ENCODE assay signal across 8 cellular contexts in the genomic region with DNA sequence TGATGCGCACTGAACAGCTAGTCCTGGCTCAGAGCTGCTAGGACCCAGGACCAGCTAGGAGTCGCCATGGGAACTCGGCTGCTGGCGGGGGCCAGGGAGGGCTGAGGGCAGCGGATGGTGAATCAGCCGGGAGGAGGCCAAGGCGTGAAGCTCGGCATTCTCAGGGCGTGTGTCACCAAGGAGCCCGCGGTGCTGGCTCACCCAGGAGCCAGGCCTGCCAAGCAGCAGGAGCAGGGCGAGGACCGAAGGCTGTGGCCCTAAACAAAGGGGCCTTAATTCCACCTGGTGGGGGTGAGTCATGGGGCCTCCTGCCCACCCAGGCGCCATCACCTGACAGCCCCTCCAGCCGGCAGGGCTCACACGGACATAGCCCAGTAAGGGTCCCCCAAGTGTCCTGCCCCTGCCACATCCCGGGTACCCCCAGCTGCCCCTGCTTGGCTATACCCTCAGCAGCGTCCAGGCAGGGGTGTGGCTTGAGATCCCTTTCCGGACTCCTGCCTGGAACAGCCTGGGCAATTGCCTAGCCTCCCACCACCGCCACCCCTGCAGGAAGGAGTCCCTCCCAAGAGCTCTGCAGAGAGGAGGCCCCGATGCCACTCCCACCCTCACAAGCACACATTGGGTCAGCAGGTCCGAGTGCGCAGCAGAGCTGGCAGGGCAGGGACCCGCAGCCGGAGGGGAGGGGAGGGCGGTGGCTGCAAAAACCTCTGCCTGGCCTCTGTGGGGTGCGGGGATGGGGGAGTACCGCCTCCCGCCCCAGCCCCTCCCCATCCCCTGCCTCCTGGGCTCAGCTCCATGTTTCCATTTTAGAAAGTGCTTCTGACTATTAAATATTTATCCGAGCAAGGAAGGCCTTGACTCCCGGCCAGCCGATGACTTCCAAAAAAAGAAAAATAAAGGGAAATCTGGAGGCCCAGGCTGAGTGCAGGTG. TPM values are rescaled to one million over a fixed set of nuclear protein-coding genes. Genes with fewer than 3 reads are reported as not detected.
DNase-seq lines count a peak whose midpoint lies in the region; ATAC-seq, FAIRE-seq and TF ChIP-seq lines count a peak whose summit lies in the region.

No MANE protein-coding gene starts in this region.

- TF ChIP-seq CTCF in gastroesophageal sphincter (IDR thresholded peaks at IDR 0.05), result no peak
- TF ChIP-seq CTCF in D721Med (IDR thresholded peaks at IDR 0.05; ENCODE audit: insufficient read depth, missing control alignments), result no peak

- DNase-seq in EH (ENCODE audit: low read depth) (peak; percentile 97), SJSA1 (ENCODE audit: low read depth in 1 of 2, low spot score in 2 of 2) (peak; percentile 93 to 98), pulmonary artery endothelial cell (ENCODE audit: low read depth, low spot score) (peak; percentile 83), OCI-M2 (lab: John Stamatoyannopoulos, UW; ENCODE audit: unreplicated experiment) (no peak), D721Med (ENCODE audit: insufficient read length, low spot score) (no peak), GM12892 (ENCODE audit: insufficient read length) (no peak)

- no peak overlapping the region for H3K4me3 ChIP-seq in SJSA1
- H3K4me3 ChIP-seq in gastroesophageal sphincter, result peak overlapping the region in 1 of 2 donors; percentile 33

- ATAC-seq in gastroesophageal sphincter (peak; percentile 82), GM21390 (IDR thresholded peaks at IDR 0.05; ENCODE audit: unreplicated experiment) (no peak)

- H3K27ac ChIP-seq in SJSA1 (peak overlapping the region; percentile 84), gastroesophageal sphincter (peak overlapping the region; percentile 90 to 98 (median 95))

- TF ChIP-seq POLR2A in gastroesophageal sphincter (IDR thresholded peaks at IDR 0.05) (no peak), GM12892 (IDR thresholded peaks at IDR 0.05; ENCODE audit: low read depth, low read length) (no peak)

- H3K27me3 ChIP-seq in SJSA1 (replicated peaks) (no peaks in the 10 kb centered on the region), gastroesophageal sphincter (no peaks in the 10 kb centered on the region)

- TF ChIP-seq EP300 in gastroesophageal sphincter (IDR thresholded peaks at IDR 0.05), result no peak

- H3K9me3 ChIP-seq in SJSA1 (replicated peaks) (no peaks in the 10 kb centered on the region), gastroesophageal sphincter (no peaks in the 10 kb centered on the region)

- WGBS in gastroesophageal sphincter (ENCODE audit: low coverage in 1 of 2), 2 donors, result 0% methylated on average over 5 of the region's 32 CpGs; no CpG with 5 or more reads in 1 of the 2 donors

- H3K4me1 ChIP-seq in SJSA1 (replicated peaks) (peaks cover 83% of the 10 kb centered on the region), gastroesophageal sphincter (peaks cover 13 to 99% (median 86%) of the 10 kb centered on the region in 3 donors)

- FAIRE-seq in D721Med (lab: Jason Lieb, UNC) (no peak), GM12892 (lab: Jason Lieb, UNC) (no peak)

- H3K36me3 ChIP-seq in SJSA1, result no peaks in the 10 kb centered on the region
- no peaks in the 10 kb centered on the region for H3K36me3 ChIP-seq in gastroesophageal sphincter

RNA-seq across cellular contexts. Expression of a gene that starts 4.7 kb away (rescaled TPM):
- total RNA-seq in SJSA1 (2014; rRNA removed; shearing (Covaris generic)), result 4.3 and 8.9 TPM in 2 replicates
- total RNA-seq in gastroesophageal sphincter (100 to 1,000 TPM; 105 to 529 (median 239) TPM), pulmonary artery endothelial cell (91.8 and 94.3 TPM in 2 replicates)
- not detected for polyA plus RNA-seq in GM12892 (2012; ENCODE audit: missing spikeins)

RNA-seq across cellular contexts. Expression of a gene that starts 12.1 kb away (rescaled TPM):
- 3.6 and 3.8 TPM in 2 replicates for total RNA-seq in SJSA1 (2014; rRNA removed; shearing (Covaris generic))
- 1 to 10 TPM; 2.4 to 8.8 (median 5.8) TPM for total RNA-seq in gastroesophageal sphincter
- 2.6 and 5.5 TPM in 2 replicates for total RNA-seq in pulmonary artery endothelial cell
- 2.1 TPM for polyA plus RNA-seq in GM12892 (2012; ENCODE audit: missing spikeins)

RNA-seq across cellular contexts. Expression of a gene that starts 47.4 kb away (rescaled TPM):
- total RNA-seq in SJSA1 (2014; rRNA removed; shearing (Covaris generic)), result 63.2 and 83.6 TPM in 2 replicates
- total RNA-seq in gastroesophageal sphincter (1 to 10 TPM; 5.8 to 7.8 (median 6.2) TPM), pulmonary artery endothelial cell (50.5 and 59.4 TPM in 2 replicates)
- polyA plus RNA-seq in GM12892 (2012; ENCODE audit: missing spikeins), result 35.4 TPM

RNA-seq across cellular contexts. Expression of a gene that starts 48.8 kb away (rescaled TPM):
- not detected in 2 replicates for total RNA-seq in SJSA1 (2014; rRNA removed; shearing (Covaris generic))
- under 1 TPM in 3 of 4 donors, not detected in 1; under 0.01 to 0.42 (median 0.31) TPM for total RNA-seq in gastroesophageal sphincter
- total RNA-seq in pulmonary artery endothelial cell, result under 0.01 and 0.04 TPM in 2 replicates
- polyA plus RNA-seq in GM12892 (2012; ENCODE audit: missing spikeins), result 0.30 TPM

Comparison
In these comparisons a context has a peak if more than half of its experiments do, and no peak if none do; other contexts are left out.
1. DNase-seq: peak in EH (single experiment), SJSA1 (2 of 2) and pulmonary artery endothelial cell (single experiment); none in OCI-M2 (single experiment), D721Med (single experiment) and GM12892 (single experiment).